ENCODE assay signal across 8 cellular contexts in the genomic region with DNA sequence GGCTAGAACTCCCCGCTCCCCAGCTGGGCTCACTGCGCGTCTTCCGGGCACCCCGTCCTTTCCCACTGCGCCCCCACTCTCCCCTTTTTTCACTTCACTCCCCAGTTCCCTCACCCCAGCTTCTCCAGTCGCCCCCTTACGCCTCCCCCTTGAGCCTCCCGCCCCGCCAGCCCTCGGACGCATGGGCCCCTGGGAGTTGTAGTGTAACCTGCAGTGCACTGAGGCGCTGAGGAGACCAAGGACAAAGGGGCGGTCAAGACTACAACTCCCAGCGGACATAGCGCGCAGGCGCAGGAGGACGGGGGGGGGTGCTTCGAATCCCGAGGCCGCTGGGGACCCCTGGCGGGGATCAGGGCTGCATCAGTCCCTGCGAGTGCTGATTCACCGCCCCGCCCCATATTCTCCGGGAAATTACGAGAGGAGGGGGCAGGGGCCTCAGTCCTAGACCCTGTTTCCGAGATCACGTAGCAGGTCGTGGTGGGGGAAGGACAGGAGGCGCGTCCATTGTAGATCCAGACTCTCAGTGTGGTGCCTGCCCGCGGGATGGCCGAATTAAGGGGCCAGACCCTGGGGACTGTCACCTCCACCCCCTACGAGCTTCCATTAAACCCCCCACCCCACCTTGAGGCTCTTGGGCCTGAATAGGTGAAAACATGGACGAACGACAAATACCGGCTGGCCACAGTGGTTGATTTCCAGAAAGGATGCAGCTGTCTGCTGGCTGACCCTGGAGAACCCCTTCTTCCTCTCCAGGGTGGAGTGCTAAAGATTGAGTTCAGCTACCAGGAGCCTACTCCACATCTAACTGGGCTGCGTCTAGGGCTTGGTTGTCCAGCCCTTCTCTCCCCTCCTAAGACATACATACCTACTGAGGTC. TPM values are rescaled to one million over a fixed set of nuclear protein-coding genes. Genes with fewer than 3 reads are reported as not detected.
DNase-seq lines count a peak whose midpoint lies in the region; ATAC-seq and TF ChIP-seq lines count a peak whose summit lies in the region.

No MANE protein-coding gene starts in this region.

- H3K27me3 Mint-ChIP-seq in CD4-positive, CD25-positive, alpha-beta regulatory T cell, result peaks cover 6% of the 10 kb centered on the region

- H3K9me3 ChIP-seq in CD4-positive, CD25-positive, alpha-beta regulatory T cell (ENCODE audit: control insufficient read depth in 2 of 2, low read length in 2 of 2), result no peaks in the 10 kb centered on the region
- H3K9me3 ChIP-seq in liver (ENCODE audit: control insufficient read depth in 4 of 4, low read length in 3 of 4), result no peaks in the 10 kb centered on the region

- H3K4me1 ChIP-seq in CD4-positive, CD25-positive, alpha-beta regulatory T cell (ENCODE audit: control insufficient read depth, insufficient read depth, low read length, poor library complexity, severe bottlenecking), result peaks cover 25% of the 10 kb centered on the region
- peaks cover 0 to 17% (median 14%) of the 10 kb centered on the region in 4 donors for H3K4me1 ChIP-seq in liver (ENCODE audit: control insufficient read depth in 4 of 4, insufficient read depth in 4 of 4, low read length in 3 of 4)

- TF ChIP-seq CTCF in liver (IDR thresholded peaks at IDR 0.05; ENCODE audit: low read depth, low read length, missing input control), result peak; percentile 85

- H3K4me1 Mint-ChIP-seq in CD4-positive, CD25-positive, alpha-beta regulatory T cell, result peaks cover 25 to 47% (median 38%) of the 10 kb centered on the region in 4 donors

- peak overlapping the region; percentile 97 for H3K27ac ChIP-seq in CD4-positive, CD25-positive, alpha-beta regulatory T cell (ENCODE audit: insufficient read depth, low read length, poor library complexity, severe bottlenecking)
- H3K27ac ChIP-seq in liver (ENCODE audit: low read depth in 1 of 2, low read length in 2 of 2), result peak overlapping the region; percentile 97 to 99

- peak overlapping the region; percentile 66 to 89 for H3K9ac ChIP-seq in liver (ENCODE audit: low read depth in 1 of 2, low read length in 2 of 2)

- peak; percentile 94 to 98 (median 95) for DNase-seq in CD4-positive, CD25-positive, alpha-beta regulatory T cell
- DNase-seq in NCI-H748 treated with DMSO at 0.1 percent for 48 hours (lab: John Stamatoyannopoulos, UW) (peak; percentile 97), dermis blood vessel endothelial cell (peak; percentile 99)
- DNase-seq in activated CD4-positive, alpha-beta T cell treated with anti-CD3 and anti-CD28 coated beads, Interleukin-2, amount 50 U/mL, for 4 hours, result peak; percentile 91 to 92
- peak; percentile 91 for DNase-seq in stimulated activated CD4-positive, alpha-beta T cell treated with anti-CD3 and anti-CD28 coated beads, Interleukin-4, amount 100 ng/mL, for 1 hour

- H3K36me3 Mint-ChIP-seq in CD4-positive, CD25-positive, alpha-beta regulatory T cell, result peaks cover 12% of the 10 kb centered on the region

- H3K36me3 ChIP-seq in CD4-positive, CD25-positive, alpha-beta regulatory T cell (ENCODE audit: control insufficient read depth, insufficient read depth, low read length), result peaks cover 9% of the 10 kb centered on the region
- peaks cover 0 to 3% (median 1%) of the 10 kb centered on the region in 4 donors for H3K36me3 ChIP-seq in liver (ENCODE audit: control insufficient read depth in 4 of 4, insufficient read depth in 3 of 4, low read depth in 1 of 4, low read length in 3 of 4)

- peak overlapping the region; percentile 52 for H3K4me3 ChIP-seq in CD4-positive, CD25-positive, alpha-beta regulatory T cell (ENCODE audit: low read depth, low read length)
- peak overlapping the region; percentile 51 to 86 (median 51) for H3K4me3 ChIP-seq in liver (ENCODE audit: low read depth in 1 of 3, low read length in 3 of 3)

- 2% methylated on average over 41 of the region's 41 CpGs for WGBS in liver

- no peaks in the 10 kb centered on the region for H3K27me3 ChIP-seq in CD4-positive, CD25-positive, alpha-beta regulatory T cell (ENCODE audit: control insufficient read depth, insufficient read depth, low read length)
- no peaks in the 10 kb centered on the region for H3K27me3 ChIP-seq in liver (ENCODE audit: control insufficient read depth in 4 of 4, insufficient read depth in 4 of 4, low read length in 3 of 4)

- peaks cover 0 to 2% (median 0%) of the 10 kb centered on the region in 7 donors for H3K9me3 Mint-ChIP-seq in CD4-positive, CD25-positive, alpha-beta regulatory T cell

- H3K27ac Mint-ChIP-seq in CD4-positive, CD25-positive, alpha-beta regulatory T cell, result peak overlapping the region; percentile 91 to 96 (median 93)

- TF ChIP-seq RAD21 in liver (IDR thresholded peaks at IDR 0.05), result peak; percentile 76 to 83

- peak overlapping the region; percentile 89 to 98 (median 94) for H3K4me3 Mint-ChIP-seq in CD4-positive, CD25-positive, alpha-beta regulatory T cell

- peak; percentile 94 to 97 for ATAC-seq in CD4-positive, CD25-positive, alpha-beta regulatory T cell (ENCODE audit: low read depth in 2 of 2)
- peak; percentile 85 for ATAC-seq in GM19438 (IDR thresholded peaks at IDR 0.05; ENCODE audit: low read depth, unreplicated experiment)
- ATAC-seq in HG03571 (IDR thresholded peaks at IDR 0.05; ENCODE audit: unreplicated experiment), result peak; percentile 83

TF ChIP-seq in liver, 16 proteins besides CTCF, POLR2A, EP300 and RAD21 (continues in another document):
- TF ChIP-seq, protein P1, sequence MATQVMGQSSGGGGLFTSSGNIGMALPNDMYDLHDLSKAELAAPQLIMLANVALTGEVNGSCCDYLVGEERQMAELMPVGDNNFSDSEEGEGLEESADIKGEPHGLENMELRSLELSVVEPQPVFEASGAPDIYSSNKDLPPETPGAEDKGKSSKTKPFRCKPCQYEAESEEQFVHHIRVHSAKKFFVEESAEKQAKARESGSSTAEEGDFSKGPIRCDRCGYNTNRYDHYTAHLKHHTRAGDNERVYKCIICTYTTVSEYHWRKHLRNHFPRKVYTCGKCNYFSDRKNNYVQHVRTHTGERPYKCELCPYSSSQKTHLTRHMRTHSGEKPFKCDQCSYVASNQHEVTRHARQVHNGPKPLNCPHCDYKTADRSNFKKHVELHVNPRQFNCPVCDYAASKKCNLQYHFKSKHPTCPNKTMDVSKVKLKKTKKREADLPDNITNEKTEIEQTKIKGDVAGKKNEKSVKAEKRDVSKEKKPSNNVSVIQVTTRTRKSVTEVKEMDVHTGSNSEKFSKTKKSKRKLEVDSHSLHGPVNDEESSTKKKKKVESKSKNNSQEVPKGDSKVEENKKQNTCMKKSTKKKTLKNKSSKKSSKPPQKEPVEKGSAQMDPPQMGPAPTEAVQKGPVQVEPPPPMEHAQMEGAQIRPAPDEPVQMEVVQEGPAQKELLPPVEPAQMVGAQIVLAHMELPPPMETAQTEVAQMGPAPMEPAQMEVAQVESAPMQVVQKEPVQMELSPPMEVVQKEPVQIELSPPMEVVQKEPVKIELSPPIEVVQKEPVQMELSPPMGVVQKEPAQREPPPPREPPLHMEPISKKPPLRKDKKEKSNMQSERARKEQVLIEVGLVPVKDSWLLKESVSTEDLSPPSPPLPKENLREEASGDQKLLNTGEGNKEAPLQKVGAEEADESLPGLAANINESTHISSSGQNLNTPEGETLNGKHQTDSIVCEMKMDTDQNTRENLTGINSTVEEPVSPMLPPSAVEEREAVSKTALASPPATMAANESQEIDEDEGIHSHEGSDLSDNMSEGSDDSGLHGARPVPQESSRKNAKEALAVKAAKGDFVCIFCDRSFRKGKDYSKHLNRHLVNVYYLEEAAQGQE (IDR thresholded peaks at IDR 0.05), result peak; percentile 19
- TF ChIP-seq FOXA1 (IDR thresholded peaks at IDR 0.05) (peak; percentile 19), YY1 (IDR thresholded peaks at IDR 0.05) (peak; percentile 50), HNF4A (conservative IDR thresholded peaks at IDR 0.05) (peak; percentile 29 to 33), EGR1 (IDR thresholded peaks at IDR 0.05; ENCODE audit: low read depth in 2 of 2) (peak in 1 of 2 donors; percentile 4), JUND (IDR thresholded peaks at IDR 0.05) (peak in 1 of 2 donors; percentile 53), HNF4G (IDR thresholded peaks at IDR 0.05) (no peak), FOXA2 (IDR thresholded peaks at IDR 0.05) (no peak), TAF1 (conservative IDR thresholded peaks at IDR 0.05) (peak; percentile 9), GABPA (IDR thresholded peaks at IDR 0.05 in 1 of 2, conservative IDR thresholded peaks at IDR 0.05 in 1 of 2) (peak in 1 of 2 donors; percentile 15), NR2F2 (IDR thresholded peaks at IDR 0.05) (peak; percentile 98)
- TF ChIP-seq, protein P2, sequence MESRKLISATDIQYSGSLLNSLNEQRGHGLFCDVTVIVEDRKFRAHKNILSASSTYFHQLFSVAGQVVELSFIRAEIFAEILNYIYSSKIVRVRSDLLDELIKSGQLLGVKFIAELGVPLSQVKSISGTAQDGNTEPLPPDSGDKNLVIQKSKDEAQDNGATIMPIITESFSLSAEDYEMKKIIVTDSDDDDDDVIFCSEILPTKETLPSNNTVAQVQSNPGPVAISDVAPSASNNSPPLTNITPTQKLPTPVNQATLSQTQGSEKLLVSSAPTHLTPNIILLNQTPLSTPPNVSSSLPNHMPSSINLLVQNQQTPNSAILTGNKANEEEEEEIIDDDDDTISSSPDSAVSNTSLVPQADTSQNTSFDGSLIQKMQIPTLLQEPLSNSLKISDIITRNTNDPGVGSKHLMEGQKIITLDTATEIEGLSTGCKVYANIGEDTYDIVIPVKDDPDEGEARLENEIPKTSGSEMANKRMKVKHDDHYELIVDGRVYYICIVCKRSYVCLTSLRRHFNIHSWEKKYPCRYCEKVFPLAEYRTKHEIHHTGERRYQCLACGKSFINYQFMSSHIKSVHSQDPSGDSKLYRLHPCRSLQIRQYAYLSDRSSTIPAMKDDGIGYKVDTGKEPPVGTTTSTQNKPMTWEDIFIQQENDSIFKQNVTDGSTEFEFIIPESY (IDR thresholded peaks at IDR 0.05), result no peak
- TF ChIP-seq, protein P3, sequence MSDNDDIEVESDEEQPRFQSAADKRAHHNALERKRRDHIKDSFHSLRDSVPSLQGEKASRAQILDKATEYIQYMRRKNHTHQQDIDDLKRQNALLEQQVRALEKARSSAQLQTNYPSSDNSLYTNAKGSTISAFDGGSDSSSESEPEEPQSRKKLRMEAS (IDR thresholded peaks at IDR 0.05), result peak; percentile 64

RNA-seq across cellular contexts. Expression of a gene that starts 0.6 kb away (rescaled TPM):
- 36.6 TPM for total RNA-seq in CD4-positive, CD25-positive, alpha-beta regulatory T cell
- 1 to 10 TPM; 1.7 to 2.7 (median 2.0) TPM for polyA plus RNA-seq in CD4-positive, CD25-positive, alpha-beta regulatory T cell
- total RNA-seq in dermis blood vessel endothelial cell (95.0 and 154 TPM in 2 replicates), liver (10 to 100 TPM; 43.1 to 46.7 TPM)
- 10 to 100 TPM; 11.6 to 43.9 TPM for polyA plus RNA-seq in liver

RNA-seq across cellular contexts. Expression of a gene that starts 50.1 kb away (rescaled TPM):
- not detected for total RNA-seq in CD4-positive, CD25-positive, alpha-beta regulatory T cell
- under 1 TPM in 2 of 4 donors, not detected in 2; 0.25 to 0.65 TPM for polyA plus RNA-seq in CD4-positive, CD25-positive, alpha-beta regulatory T cell
- total RNA-seq in dermis blood vessel endothelial cell, result 0.68 and 0.98 TPM in 2 replicates
- total RNA-seq in liver, result 1 to 10 TPM; 1.2 to 1.3 TPM
- polyA plus RNA-seq in liver, result 1 to 10 TPM; 1.7 to 2.3 TPM

RNA-seq across cellular contexts. Expression of a gene that starts 56.9 kb away (rescaled TPM):
- 23.0 TPM for total RNA-seq in CD4-positive, CD25-positive, alpha-beta regulatory T cell
- 10 to 100 TPM; 48.8 to 81.2 (median 56.3) TPM for polyA plus RNA-seq in CD4-positive, CD25-positive, alpha-beta regulatory T cell
- 109 and 120 TPM in 2 replicates for total RNA-seq in dermis blood vessel endothelial cell
- total RNA-seq in liver, result 10 to 100 TPM; 25.5 to 39.2 TPM
- polyA plus RNA-seq in liver, result 100 to 1,000 TPM; 169 to 186 TPM

Comparison
In these comparisons a context has a peak if more than half of its experiments do, and no peak if none do; other contexts are left out.
1. Peak in every context shown above with its lines: DNase-seq, ATAC-seq, H3K4me3 ChIP-seq and H3K27ac ChIP-seq.